Comparison of ENCODE assay signal across 2 cellular contexts in the genomic region with DNA sequence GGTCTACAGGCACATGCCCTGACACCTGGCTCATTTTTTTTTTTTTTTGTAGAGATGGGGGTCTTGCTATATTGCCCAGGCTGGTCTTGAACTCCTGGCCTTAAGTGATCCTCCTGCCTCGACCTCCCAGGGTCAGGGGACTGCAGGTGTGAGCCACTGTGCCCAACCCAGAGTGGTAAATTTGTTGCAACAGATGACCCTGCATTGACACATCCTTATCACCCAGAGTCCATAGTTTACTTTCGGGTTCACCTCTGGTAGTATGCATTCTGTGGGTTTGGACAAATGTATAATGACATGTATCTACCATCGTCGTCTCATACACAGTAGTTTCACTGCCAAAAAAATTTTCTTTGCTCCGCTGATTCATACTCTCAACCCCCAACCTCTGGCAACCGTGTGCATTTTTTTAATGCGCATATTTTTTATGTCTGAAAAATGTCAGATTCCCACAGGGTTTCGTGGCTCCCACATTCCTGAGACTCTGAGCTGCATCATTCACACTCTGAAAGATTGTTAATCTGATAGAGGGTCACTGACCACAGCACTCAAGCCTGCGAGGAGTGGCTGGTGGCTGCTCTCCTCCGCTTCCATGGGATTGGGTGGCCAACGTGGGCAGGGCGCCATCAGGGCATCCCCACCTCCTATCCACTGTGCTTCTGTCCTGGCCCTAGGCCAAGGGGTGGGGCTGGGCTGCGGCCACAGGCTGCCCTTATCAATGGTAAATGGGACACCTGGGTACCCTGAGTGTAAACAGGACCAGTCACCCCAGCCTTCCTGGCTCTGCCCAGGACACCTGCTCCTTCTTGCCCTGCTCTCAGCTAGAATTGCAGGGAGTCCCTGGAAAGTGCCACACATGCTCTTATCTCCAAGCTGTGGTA.
TF ChIP-seq lines count a peak whose summit lies in the region.

No MANE protein-coding gene starts in this region.

TF ChIP-seq in IMR-90, 13 proteins besides CTCF, POLR2A, EP300 and RAD21 (continued from another document):
- TF ChIP-seq CEBPB (IDR thresholded peaks at IDR 0.05; ENCODE audit: low read depth, low read length) (peak; percentile 90), FOS (IDR thresholded peaks at IDR 0.05; ENCODE audit: low read depth, low read length) (peak; percentile 73), MXI1 (IDR thresholded peaks at IDR 0.05; ENCODE audit: borderline replicate concordance, low read depth, low read length) (no peak), MAZ (IDR thresholded peaks at IDR 0.05; ENCODE audit: borderline replicate concordance, low read depth, low read length) (peak; percentile 67; the same call in 1 of the 2 replicates), RCOR1 (IDR thresholded peaks at IDR 0.05; ENCODE audit: insufficient replicate concordance, low read length) (peak; percentile 89), CHD1 (IDR thresholded peaks at IDR 0.05; ENCODE audit: low read depth, low read length) (no peak), RFX5 (IDR thresholded peaks at IDR 0.05; ENCODE audit: low read depth, low read length) (no peak)
- TF ChIP-seq, protein P1, sequence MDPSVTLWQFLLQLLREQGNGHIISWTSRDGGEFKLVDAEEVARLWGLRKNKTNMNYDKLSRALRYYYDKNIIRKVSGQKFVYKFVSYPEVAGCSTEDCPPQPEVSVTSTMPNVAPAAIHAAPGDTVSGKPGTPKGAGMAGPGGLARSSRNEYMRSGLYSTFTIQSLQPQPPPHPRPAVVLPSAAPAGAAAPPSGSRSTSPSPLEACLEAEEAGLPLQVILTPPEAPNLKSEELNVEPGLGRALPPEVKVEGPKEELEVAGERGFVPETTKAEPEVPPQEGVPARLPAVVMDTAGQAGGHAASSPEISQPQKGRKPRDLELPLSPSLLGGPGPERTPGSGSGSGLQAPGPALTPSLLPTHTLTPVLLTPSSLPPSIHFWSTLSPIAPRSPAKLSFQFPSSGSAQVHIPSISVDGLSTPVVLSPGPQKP (IDR thresholded peaks at IDR 0.05; ENCODE audit: borderline replicate concordance, low read depth, low read length), result no peak
TF ChIP-seq in IMR-90: peak in this region for 5.

TF ChIP-seq in WTC11, 78 proteins besides CTCF, POLR2A, EP300 and RAD21 (continued from another document):
- TF ChIP-seq PRDM15 (CRISPR knock-in tag; IDR thresholded peaks at IDR 0.05), result no peak
- TF ChIP-seq ZSCAN18 (CRISPR knock-in tag; IDR thresholded peaks at IDR 0.05), result no peak
